10 cellular contexts compared by ENCODE assay signal in the genomic region with DNA sequence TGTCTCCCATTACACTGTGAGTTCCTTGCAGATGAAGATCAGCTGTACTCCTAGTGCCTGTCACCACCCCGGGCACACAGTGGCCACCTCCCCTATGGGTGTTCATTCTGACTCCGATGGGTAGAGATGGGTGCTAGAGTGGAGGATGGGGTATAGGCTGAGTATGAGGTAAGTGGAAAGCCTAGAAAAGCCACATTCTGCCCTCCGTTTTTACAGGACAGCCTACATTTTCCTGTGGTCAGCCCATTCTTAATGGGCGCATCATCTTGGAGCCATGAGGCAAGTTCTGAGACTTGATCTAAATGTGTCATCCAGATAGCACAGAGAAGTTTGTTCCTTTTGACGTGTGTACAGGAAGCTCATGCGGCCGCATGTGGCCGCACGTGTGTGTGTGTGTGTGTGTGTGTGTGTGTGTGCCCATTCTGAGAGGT.
DNase-seq lines count a peak whose midpoint lies in the region; ATAC-seq, FAIRE-seq and TF ChIP-seq lines count a peak whose summit lies in the region.
"Had no signal": no experiment of that assay in that cellular context is flagged by ENCODE, and none has a peak within 500 bp of the region (broad histone marks: within the 10 kb centered on the region; RNA-seq: fewer than 3 reads in every experiment).

No MANE protein-coding gene starts in this region.

- H3K27ac Mint-ChIP-seq in T-cell, result peak overlapping the region; percentile 71

- no peaks in the 10 kb centered on the region for H3K79me2 ChIP-seq in H1 (ENCODE audit: control insufficient read depth in 1 of 2, insufficient read depth in 2 of 2, low read length in 2 of 2)

- ATAC-seq in T-cell (replicated peaks in 1 of 4), result peak in 1 of 4 experiments; percentile 24
- ATAC-seq in HG03469 (IDR thresholded peaks at IDR 0.05; ENCODE audit: unreplicated experiment), result no peak
- no peak for ATAC-seq in GM18907 (IDR thresholded peaks at IDR 0.05; ENCODE audit: unreplicated experiment)

- H3K4me3 ChIP-seq in H1 (ENCODE audit: extremely low read depth in 1 of 4, insufficient read depth in 2 of 4, low read depth in 3 of 4, low read length in 4 of 4) (no peak overlapping the region), spleen (no peak overlapping the region)

- no peak overlapping the region for H4K91ac ChIP-seq in H1 (replicated peaks; ENCODE audit: insufficient read length, low read length)

- peaks cover 67 to 87% (median 84%) of the 10 kb centered on the region in 3 donors for H3K4me1 Mint-ChIP-seq in T-cell

- no peak for TF ChIP-seq POLR2A in H1 (IDR thresholded peaks at IDR 0.05; ENCODE audit: control extremely low read depth in 1 of 2, low read depth in 2 of 2, low read length in 2 of 2)
- TF ChIP-seq POLR2A in spleen (IDR thresholded peaks at IDR 0.05), result no peak

- H3K36me3 Mint-ChIP-seq in T-cell, result peaks cover 56% of the 10 kb centered on the region

- peak overlapping the region; percentile 21; the same call in 1 of the 2 replicates for H2BK20ac ChIP-seq in H1 (ENCODE audit: low read length)

- no peak for TF ChIP-seq RAD21 in H1 (IDR thresholded peaks at IDR 0.05 in 1 of 2, conservative IDR thresholded peaks at IDR 0.05 in 1 of 2; ENCODE audit: low read depth in 2 of 2, low read length in 2 of 2)

- no peak overlapping the region for H2BK12ac ChIP-seq in H1 (ENCODE audit: low read depth, low read length)

- intact Hi-C loops in spleen (cut with DNase I; ENCODE audit: low total_unique reads), result no loop called here

- CTCF ChIA-PET in T-cell (lab: Charles Lee), result interaction anchor here in 1 of 2 donors (0.6 kb wide), 1 partner anchor 120 kb away, joined by 3 read pairs; no protein-coding TSS in a partner anchor
- CTCF ChIA-PET in H1 (lab: Charles Lee; ENCODE audit: partially characterized antibody), result interaction anchor here (1.2 kb wide), 1 partner anchor 23 kb away, joined by 3 read pairs; no protein-coding TSS in a partner anchor

- H3K9ac ChIP-seq in H1 (replicated peaks in 1 of 4; ENCODE audit: extremely low read depth in 1 of 4, low read depth in 3 of 4, low read length in 3 of 4), result no peak overlapping the region

- no peak overlapping the region for H3K27ac ChIP-seq in H1 (ENCODE audit: low read depth, low read length)
- H3K27ac ChIP-seq in spleen, result peak overlapping the region in 5 of 8 donors; percentile 29 to 85 (median 80)

- POLR2A ChIA-PET in T-cell (lab: Charles Lee) (interaction anchor here in 1 of 2 donors (0.6 kb wide), 1 partner anchor 41 kb away, joined by 3 read pairs; no protein-coding TSS in a partner anchor), H1 (lab: Charles Lee; ENCODE audit: partially characterized antibody) (no interaction called here)

- no peaks in the 10 kb centered on the region for H3K9me3 Mint-ChIP-seq in T-cell

- H3K4me1 ChIP-seq in H1 (replicated peaks in 1 of 4; ENCODE audit: control insufficient read depth in 3 of 4, insufficient read depth in 4 of 4, low read length in 3 of 4) (peaks cover 0 to 8% (median 3%) of the 10 kb centered on the region in 4 experiments; a peak in 2 of 7 replicates), spleen (peaks cover 33 to 81% (median 63%) of the 10 kb centered on the region in 6 donors)

- no peak overlapping the region for H3K4me3 Mint-ChIP-seq in T-cell

- H3K4ac ChIP-seq in H1 (replicated peaks; ENCODE audit: insufficient read length, low read depth, low read length), result no peak overlapping the region

- H3K14ac ChIP-seq in H1 (ENCODE audit: insufficient read length), result no peak overlapping the region

- 64% methylated on average over 9 of the region's 9 CpGs; no CpG with 5 or more reads in 1 of the 2 experiments for WGBS in H1 (ENCODE audit: extremely low coverage in 1 of 2, insufficient coverage in 1 of 2, insufficient read length in 1 of 2, insufficient replicate concordance in 2 of 2, low coverage in 1 of 2, low lambda C conversion rate in 2 of 2, missing lambda C conversion rate in 1 of 2), 2 experiments
- 49 to 62% (median 59%) methylated on average over 9 of the region's 9 CpGs for WGBS in spleen, 5 donors

- H2BK15ac ChIP-seq in H1 (ENCODE audit: low read length), result 0 out of 2 replicates have a peak overlapping the region, but pooled peaks have one; percentile 47

- no peak for FAIRE-seq in H1 (lab: Jason Lieb, UNC)
- FAIRE-seq: A204.1 had no signal

- H3K4me2 ChIP-seq in H1 (ENCODE audit: insufficient read depth in 1 of 2, low read depth in 2 of 2, low read length in 2 of 2), result no peak overlapping the region

- no peaks in the 10 kb centered on the region; a peak in 1 of 8 replicates for H3K36me3 ChIP-seq in H1 (ENCODE audit: control insufficient read depth in 2 of 4, insufficient read depth in 4 of 4, low read length in 3 of 4)
- H3K36me3 ChIP-seq in spleen, result peaks cover 0 to 36% (median 8%) of the 10 kb centered on the region in 6 donors

- in situ Hi-C loops in GM13976 (cut with MboI; ENCODE audit: low sequenced_read_pairs, unreplicated experiment), result no loop called here

- no peak overlapping the region for H2AK5ac ChIP-seq in H1 (ENCODE audit: low read depth, low read length)

- H3K23ac ChIP-seq in H1 (ENCODE audit: insufficient read length), result no peak overlapping the region

- H3K18ac ChIP-seq in H1 (ENCODE audit: extremely low read depth, low read length), result no peak overlapping the region

- no peak for TF ChIP-seq CTCF in H1 (IDR thresholded peaks at IDR 0.05; ENCODE audit: control extremely low read depth in 1 of 3, insufficient read depth in 1 of 3, low read depth in 1 of 3, low read length in 3 of 3)
- no peak for TF ChIP-seq CTCF in spleen (IDR thresholded peaks at IDR 0.05 in 8 of 11, conservative IDR thresholded peaks at IDR 0.05 in 3 of 11)
- TF ChIP-seq CTCF in GM13976 (IDR thresholded peaks at IDR 0.05; ENCODE audit: borderline replicate concordance, control extremely low read depth, extremely low read depth, insufficient read depth, missing control alignments), result no peak

- no peak overlapping the region for H2AFZ ChIP-seq in H1 (ENCODE audit: low read length)

- no peaks in the 10 kb centered on the region for H3K27me3 Mint-ChIP-seq in T-cell

- DNase-seq in NCI-H748 (lab: John Stamatoyannopoulos, UW; ENCODE audit: unreplicated experiment), result peak; percentile 12
- DNase-seq in NCI-H748 treated with DMSO at 0.1 percent for 48 hours (lab: John Stamatoyannopoulos, UW), result no peak
- DNase-seq in T-cell, result peak in 13 of 34 experiments; percentile 8 to 51 (median 16)
- DNase-seq in H1 (ENCODE audit: low read depth in 1 of 2, low spot score in 2 of 2), result no peak
- DNase-seq in spleen, result no peak
- no peak for DNase-seq in GM13976 (ENCODE audit: low spot score)
- DNase-seq: NCI-H187 treated with DMSO at 0.1 percent for 48 hours had no signal

- no peak overlapping the region for H2BK5ac ChIP-seq in H1 (ENCODE audit: low read depth, low read length)

- no peaks in the 10 kb centered on the region for H3K9me3 ChIP-seq in H1 (ENCODE audit: insufficient read depth in 2 of 2, low read depth in 1 of 2, low read length in 1 of 2)
- H3K9me3 ChIP-seq in spleen, result no peaks in the 10 kb centered on the region

- no peaks in the 10 kb centered on the region for H3K79me1 ChIP-seq in H1 (ENCODE audit: low read depth, low read length)

- no peak for TF ChIP-seq EP300 in H1 (IDR thresholded peaks at IDR 0.05; ENCODE audit: borderline replicate concordance in 1 of 2, low read depth in 2 of 2, low read length in 2 of 2)

- no peaks in the 10 kb centered on the region for H3K23me2 ChIP-seq in H1 (ENCODE audit: low read depth, low read length)

- 0 out of 2 replicates have a peak overlapping the region, but pooled peaks have one; percentile 12 for H4K8ac ChIP-seq in H1 (ENCODE audit: extremely low read depth, insufficient read depth, low read length)

- H4K5ac ChIP-seq in H1 (ENCODE audit: insufficient read length, low read depth, low read length), result no peak overlapping the region

- H3K27me3 ChIP-seq in H1 (replicated peaks in 1 of 4; ENCODE audit: control insufficient read depth in 3 of 4, extremely low read depth in 1 of 4, insufficient read depth in 3 of 4, low read length in 3 of 4), result no peaks in the 10 kb centered on the region
- no peaks in the 10 kb centered on the region for H3K27me3 ChIP-seq in spleen (replicated peaks in 1 of 7)

- H2BK120ac ChIP-seq in H1 (replicated peaks; ENCODE audit: low read depth, low read length), result no peak overlapping the region

- no peaks in the 10 kb centered on the region for H4K20me1 ChIP-seq in H1 (replicated peaks in 1 of 2; ENCODE audit: control insufficient read depth in 1 of 2, insufficient read depth in 2 of 2, low read length in 2 of 2)

- no peak overlapping the region for H3K56ac ChIP-seq in H1 (replicated peaks; ENCODE audit: insufficient read length, low read depth, low read length)

TF ChIP-seq in H1, 55 proteins besides CTCF, POLR2A, EP300 and RAD21 (continues in another document):
- TF ChIP-seq, protein P1, sequence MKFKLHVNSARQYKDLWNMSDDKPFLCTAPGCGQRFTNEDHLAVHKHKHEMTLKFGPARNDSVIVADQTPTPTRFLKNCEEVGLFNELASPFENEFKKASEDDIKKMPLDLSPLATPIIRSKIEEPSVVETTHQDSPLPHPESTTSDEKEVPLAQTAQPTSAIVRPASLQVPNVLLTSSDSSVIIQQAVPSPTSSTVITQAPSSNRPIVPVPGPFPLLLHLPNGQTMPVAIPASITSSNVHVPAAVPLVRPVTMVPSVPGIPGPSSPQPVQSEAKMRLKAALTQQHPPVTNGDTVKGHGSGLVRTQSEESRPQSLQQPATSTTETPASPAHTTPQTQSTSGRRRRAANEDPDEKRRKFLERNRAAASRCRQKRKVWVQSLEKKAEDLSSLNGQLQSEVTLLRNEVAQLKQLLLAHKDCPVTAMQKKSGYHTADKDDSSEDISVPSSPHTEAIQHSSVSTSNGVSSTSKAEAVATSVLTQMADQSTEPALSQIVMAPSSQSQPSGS (IDR thresholded peaks at IDR 0.05; ENCODE audit: low read length), result no peak
- no peak for TF ChIP-seq SP4 (IDR thresholded peaks at IDR 0.05; ENCODE audit: low read length)
- no peak for TF ChIP-seq PHF8 (conservative IDR thresholded peaks at IDR 0.05; ENCODE audit: low read depth, low read length)
- TF ChIP-seq BCL11A (IDR thresholded peaks at IDR 0.05; ENCODE audit: low read depth in 2 of 2, low read length in 2 of 2), result no peak
- TF ChIP-seq KDM4A (IDR thresholded peaks at IDR 0.05; ENCODE audit: low read depth, low read length, severe bottlenecking), result no peak
- no peak for TF ChIP-seq JUN (IDR thresholded peaks at IDR 0.05; ENCODE audit: low read depth, low read length)
